In the genomic region with DNA sequence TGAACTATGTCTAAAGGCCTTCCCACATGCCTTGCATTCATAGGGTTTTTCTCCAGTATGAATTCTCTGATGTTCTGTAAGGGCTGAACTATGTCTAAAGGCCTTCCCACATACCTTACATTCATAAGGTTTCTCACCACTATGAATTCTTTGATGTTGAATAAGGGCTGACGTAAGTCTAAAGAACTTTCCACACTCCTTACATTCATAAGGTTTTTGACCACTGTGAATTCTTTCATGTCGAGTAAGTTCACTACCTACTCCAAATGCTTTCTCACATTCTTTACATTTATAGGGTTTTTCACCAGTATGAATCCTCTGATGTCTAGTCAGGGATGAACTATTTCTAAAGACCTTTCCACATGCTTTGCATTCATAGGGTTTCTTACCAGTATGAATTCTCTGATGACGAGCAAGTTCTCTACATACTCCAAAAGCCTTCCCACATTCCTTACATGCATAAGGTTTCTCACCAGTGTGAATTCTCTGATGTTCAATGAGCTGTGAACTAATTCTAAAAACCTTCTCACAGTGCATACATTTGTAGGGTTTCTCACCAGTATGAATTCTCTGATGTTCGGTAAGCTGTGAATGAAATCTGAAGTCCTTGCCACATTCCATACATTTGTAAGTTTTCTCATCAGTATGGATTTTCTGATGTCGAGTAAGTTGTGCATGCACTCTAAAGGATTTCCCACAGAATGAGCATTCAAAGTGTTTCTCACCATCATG, we compare ENCODE assay signal across 1 cellular context.
TF ChIP-seq lines count a peak whose summit lies in the region.

No MANE protein-coding gene starts in this region.

TF ChIP-seq in K562, 482 proteins besides CTCF, POLR2A, EP300 and RAD21:
- TF ChIP-seq TRIM24 (IDR thresholded peaks at IDR 0.05) (peak in 1 of 2 experiments; percentile 64; a peak in 2 of 4 replicates), CBX1 (IDR thresholded peaks at IDR 0.05; ENCODE audit: low read depth) (peak; percentile 52; the same call in 1 of the 2 replicates), XRCC3 (IDR thresholded peaks at IDR 0.05) (peak; percentile 87), ZNF507 (tag; conservative IDR thresholded peaks at IDR 0.05) (peak; percentile 30; the same call in 1 of the 2 replicates), CBX5 (IDR thresholded peaks at IDR 0.05; ENCODE audit: borderline replicate concordance, low read depth) (0 out of 2 replicates have a peak, but pooled peaks have one; percentile 11), ZNF274 (IDR thresholded peaks at IDR 0.05; ENCODE audit: borderline replicate concordance, low read depth, low read length) (peak; percentile 100), CBX3 (IDR thresholded peaks at IDR 0.05; ENCODE audit: borderline replicate concordance in 1 of 2, low read length in 2 of 2) (peak in 1 of 2 experiments; percentile 83; a peak in 2 of 3 replicates), MTA3 (IDR thresholded peaks at IDR 0.05; ENCODE audit: borderline replicate concordance) (0 out of 2 replicates have a peak, but pooled peaks have one; percentile 43), TAF9B (IDR thresholded peaks at IDR 0.05; ENCODE audit: partially characterized antibody) (no peak), FOXJ3 (CRISPR knock-in tag; IDR thresholded peaks at IDR 0.05) (no peak), TRIM28 (IDR thresholded peaks at IDR 0.05) (peak; percentile 95)
- TF ChIP-seq, protein P1, sequence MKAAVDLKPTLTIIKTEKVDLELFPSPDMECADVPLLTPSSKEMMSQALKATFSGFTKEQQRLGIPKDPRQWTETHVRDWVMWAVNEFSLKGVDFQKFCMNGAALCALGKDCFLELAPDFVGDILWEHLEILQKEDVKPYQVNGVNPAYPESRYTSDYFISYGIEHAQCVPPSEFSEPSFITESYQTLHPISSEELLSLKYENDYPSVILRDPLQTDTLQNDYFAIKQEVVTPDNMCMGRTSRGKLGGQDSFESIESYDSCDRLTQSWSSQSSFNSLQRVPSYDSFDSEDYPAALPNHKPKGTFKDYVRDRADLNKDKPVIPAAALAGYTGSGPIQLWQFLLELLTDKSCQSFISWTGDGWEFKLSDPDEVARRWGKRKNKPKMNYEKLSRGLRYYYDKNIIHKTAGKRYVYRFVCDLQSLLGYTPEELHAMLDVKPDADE (conservative IDR thresholded peaks at IDR 0.05; ENCODE audit: control insufficient read depth, low read depth, low read length): 0 out of 2 replicates have a peak, but pooled peaks have one; percentile 44
- TF ChIP-seq, protein P2, sequence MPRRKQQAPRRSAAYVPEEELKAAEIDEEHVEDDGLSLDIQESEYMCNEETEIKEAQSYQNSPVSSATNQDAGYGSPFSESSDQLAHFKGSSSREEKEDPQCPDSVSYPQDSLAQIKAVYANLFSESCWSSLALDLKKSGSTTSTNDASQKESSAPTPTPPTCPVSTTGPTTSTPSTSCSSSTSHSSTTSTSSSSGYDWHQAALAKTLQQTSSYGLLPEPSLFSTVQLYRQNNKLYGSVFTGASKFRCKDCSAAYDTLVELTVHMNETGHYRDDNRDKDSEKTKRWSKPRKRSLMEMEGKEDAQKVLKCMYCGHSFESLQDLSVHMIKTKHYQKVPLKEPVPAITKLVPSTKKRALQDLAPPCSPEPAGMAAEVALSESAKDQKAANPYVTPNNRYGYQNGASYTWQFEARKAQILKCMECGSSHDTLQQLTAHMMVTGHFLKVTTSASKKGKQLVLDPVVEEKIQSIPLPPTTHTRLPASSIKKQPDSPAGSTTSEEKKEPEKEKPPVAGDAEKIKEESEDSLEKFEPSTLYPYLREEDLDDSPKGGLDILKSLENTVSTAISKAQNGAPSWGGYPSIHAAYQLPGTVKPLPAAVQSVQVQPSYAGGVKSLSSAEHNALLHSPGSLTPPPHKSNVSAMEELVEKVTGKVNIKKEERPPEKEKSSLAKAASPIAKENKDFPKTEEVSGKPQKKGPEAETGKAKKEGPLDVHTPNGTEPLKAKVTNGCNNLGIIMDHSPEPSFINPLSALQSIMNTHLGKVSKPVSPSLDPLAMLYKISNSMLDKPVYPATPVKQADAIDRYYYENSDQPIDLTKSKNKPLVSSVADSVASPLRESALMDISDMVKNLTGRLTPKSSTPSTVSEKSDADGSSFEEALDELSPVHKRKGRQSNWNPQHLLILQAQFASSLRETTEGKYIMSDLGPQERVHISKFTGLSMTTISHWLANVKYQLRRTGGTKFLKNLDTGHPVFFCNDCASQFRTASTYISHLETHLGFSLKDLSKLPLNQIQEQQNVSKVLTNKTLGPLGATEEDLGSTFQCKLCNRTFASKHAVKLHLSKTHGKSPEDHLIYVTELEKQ (CRISPR knock-in tag; IDR thresholded peaks at IDR 0.05): no peak
- TF ChIP-seq, protein P3, sequence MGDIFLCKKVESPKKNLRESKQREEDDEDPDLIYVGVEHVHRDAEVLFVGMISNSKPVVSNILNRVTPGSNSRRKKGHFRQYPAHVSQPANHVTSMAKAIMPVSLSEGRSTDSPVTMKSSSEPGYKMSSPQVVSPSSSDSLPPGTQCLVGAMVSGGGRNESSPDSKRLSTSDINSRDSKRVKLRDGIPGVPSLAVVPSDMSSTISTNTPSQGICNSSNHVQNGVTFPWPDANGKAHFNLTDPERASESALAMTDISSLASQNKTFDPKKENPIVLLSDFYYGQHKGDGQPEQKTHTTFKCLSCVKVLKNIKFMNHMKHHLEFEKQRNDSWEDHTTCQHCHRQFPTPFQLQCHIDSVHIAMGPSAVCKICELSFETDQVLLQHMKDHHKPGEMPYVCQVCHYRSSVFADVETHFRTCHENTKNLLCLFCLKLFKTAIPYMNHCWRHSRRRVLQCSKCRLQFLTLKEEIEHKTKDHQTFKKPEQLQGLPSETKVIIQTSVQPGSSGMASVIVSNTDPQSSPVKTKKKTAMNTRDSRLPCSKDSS (IDR thresholded peaks at IDR 0.05; ENCODE audit: low read depth, partially characterized antibody): no peak
